1 cellular context compared by ENCODE assay signal in genomic region chrX:119477812-119478232, GRCh38.
TF ChIP-seq lines count a peak whose summit lies in the region.

No MANE protein-coding gene starts in this region.

TF ChIP-seq in K562, 482 proteins besides CTCF, POLR2A, EP300 and RAD21 (continued from another document and continues in another):
- no peak for TF ChIP-seq ZNF639 (CRISPR knock-in tag; conservative IDR thresholded peaks at IDR 0.05 in 1 of 2, IDR thresholded peaks at IDR 0.05 in 1 of 2)
- no peak for TF ChIP-seq THAP7 (CRISPR knock-in tag; IDR thresholded peaks at IDR 0.05)
- TF ChIP-seq SLC30A9 (CRISPR knock-in tag; IDR thresholded peaks at IDR 0.05) = no peak
- TF ChIP-seq SNIP1 (IDR thresholded peaks at IDR 0.05; ENCODE audit: low read depth) = no peak
- TF ChIP-seq STAT5B (CRISPR knock-in tag; IDR thresholded peaks at IDR 0.05) = no peak
- peak; percentile 29; the same call in 1 of the 2 replicates for TF ChIP-seq CTBP1 (IDR thresholded peaks at IDR 0.05; ENCODE audit: borderline replicate concordance)
- TF ChIP-seq FIP1L1 (IDR thresholded peaks at IDR 0.05; ENCODE audit: low read depth, low read length, poor library complexity, severe bottlenecking) = no peak
- TF ChIP-seq MEF2A (IDR thresholded peaks at IDR 0.05; ENCODE audit: control insufficient read depth, low read depth, low read length) = no peak
- peak; percentile 55 for TF ChIP-seq MEIS2 (IDR thresholded peaks at IDR 0.05; ENCODE audit: partially characterized antibody)
- no peak for TF ChIP-seq MGA (IDR thresholded peaks at IDR 0.05)
- TF ChIP-seq KLF1 (tag; IDR thresholded peaks at IDR 0.05) = no peak
- no peak for TF ChIP-seq ARHGAP35 (IDR thresholded peaks at IDR 0.05; ENCODE audit: partially characterized antibody)
- no peak for TF ChIP-seq PRMT5 (CRISPR knock-in tag; IDR thresholded peaks at IDR 0.05)
- TF ChIP-seq RNF219 (CRISPR knock-in tag; IDR thresholded peaks at IDR 0.05) = no peak
- TF ChIP-seq THAP12 (CRISPR knock-in tag; IDR thresholded peaks at IDR 0.05) = no peak
- no peak for TF ChIP-seq CHD4 (IDR thresholded peaks at IDR 0.05; ENCODE audit: insufficient read depth, insufficient replicate concordance, low read depth, low read length, poor library complexity, severe bottlenecking)
- TF ChIP-seq MED1 (CRISPR knock-in tag; IDR thresholded peaks at IDR 0.05; ENCODE audit: borderline replicate concordance) = no peak
- no peak for TF ChIP-seq RREB1 (CRISPR knock-in tag; IDR thresholded peaks at IDR 0.05)
- TF ChIP-seq BDP1 (IDR thresholded peaks at IDR 0.05; ENCODE audit: insufficient read depth, insufficient read length) = no peak
- TF ChIP-seq MLX (CRISPR knock-in tag; conservative IDR thresholded peaks at IDR 0.05) = no peak
- no peak for TF ChIP-seq USF2 (CRISPR knock-in tag; IDR thresholded peaks at IDR 0.05)
- TF ChIP-seq L3MBTL2 (IDR thresholded peaks at IDR 0.05) = 0 out of 2 replicates have a peak, but pooled peaks have one; percentile 24
- TF ChIP-seq CBX2 (IDR thresholded peaks at IDR 0.05; ENCODE audit: insufficient read depth, low read length, poor library complexity, severe bottlenecking) = no peak
- no peak for TF ChIP-seq SMAD3 (CRISPR knock-in tag; conservative IDR thresholded peaks at IDR 0.05)
- TF ChIP-seq DPF2 (IDR thresholded peaks at IDR 0.05) = peak; percentile 64
- no peak for TF ChIP-seq CBFB (CRISPR knock-in tag; IDR thresholded peaks at IDR 0.05)
